Comparison of ENCODE assay signal across 1 cellular context in genomic region chr12:21501258-21502163, GRCh38.
TF ChIP-seq lines count a peak whose summit lies in the region.

Gene GOLT1B, plus strand, starts transcription at chr12:21501789. Its CDS starts 135 bp downstream, at chr12:21501924.
A gene with protein sequence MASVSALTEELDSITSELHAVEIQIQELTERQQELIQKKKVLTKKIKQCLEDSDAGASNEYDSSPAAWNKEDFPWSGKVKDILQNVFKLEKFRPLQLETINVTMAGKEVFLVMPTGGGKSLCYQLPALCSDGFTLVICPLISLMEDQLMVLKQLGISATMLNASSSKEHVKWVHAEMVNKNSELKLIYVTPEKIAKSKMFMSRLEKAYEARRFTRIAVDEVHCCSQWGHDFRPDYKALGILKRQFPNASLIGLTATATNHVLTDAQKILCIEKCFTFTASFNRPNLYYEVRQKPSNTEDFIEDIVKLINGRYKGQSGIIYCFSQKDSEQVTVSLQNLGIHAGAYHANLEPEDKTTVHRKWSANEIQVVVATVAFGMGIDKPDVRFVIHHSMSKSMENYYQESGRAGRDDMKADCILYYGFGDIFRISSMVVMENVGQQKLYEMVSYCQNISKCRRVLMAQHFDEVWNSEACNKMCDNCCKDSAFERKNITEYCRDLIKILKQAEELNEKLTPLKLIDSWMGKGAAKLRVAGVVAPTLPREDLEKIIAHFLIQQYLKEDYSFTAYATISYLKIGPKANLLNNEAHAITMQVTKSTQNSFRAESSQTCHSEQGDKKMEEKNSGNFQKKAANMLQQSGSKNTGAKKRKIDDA (minus strand): TSS chr12:21501635. CDS start chr12:21499570, 2,065 bp downstream.

TF ChIP-seq in K562, 482 proteins besides CTCF, POLR2A, EP300 and RAD21 (continued from another document and continues in another):
- TF ChIP-seq NKRF (IDR thresholded peaks at IDR 0.05; ENCODE audit: borderline replicate concordance) (peak; percentile 89), TEAD4 (IDR thresholded peaks at IDR 0.05; ENCODE audit: low read length) (no peak), TEAD4 (CRISPR knock-in tag; IDR thresholded peaks at IDR 0.05; ENCODE audit: borderline replicate concordance) (no peak), ELK3 (CRISPR knock-in tag; IDR thresholded peaks at IDR 0.05) (no peak), HIVEP1 (CRISPR knock-in tag; IDR thresholded peaks at IDR 0.05) (no peak), MAX (CRISPR knock-in tag; IDR thresholded peaks at IDR 0.05) (peak; percentile 43; the same call in 1 of the 2 replicates), NR2C2 (CRISPR knock-in tag; IDR thresholded peaks at IDR 0.05) (no peak), NR2C2 (tag; IDR thresholded peaks at IDR 0.05) (peak; percentile 86), MCM3 (IDR thresholded peaks at IDR 0.05) (no peak), ZNF347 (CRISPR knock-in tag; IDR thresholded peaks at IDR 0.05; ENCODE audit: low read depth) (no peak), CCAR2 (IDR thresholded peaks at IDR 0.05; ENCODE audit: low read depth, low read length) (no peak), ZNF740 (CRISPR knock-in tag; IDR thresholded peaks at IDR 0.05) (no peak), ZNF740 (tag; IDR thresholded peaks at IDR 0.05) (no peak), CBX1 (IDR thresholded peaks at IDR 0.05; ENCODE audit: low read depth) (no peak), TBL1XR1 (IDR thresholded peaks at IDR 0.05; ENCODE audit: low read length in 2 of 2) (no peak), TEAD1 (CRISPR knock-in tag; IDR thresholded peaks at IDR 0.05) (no peak; a peak in 1 of 4 replicates), ELF2 (CRISPR knock-in tag; IDR thresholded peaks at IDR 0.05) (peak; percentile 91), ZBTB17 (CRISPR knock-in tag; IDR thresholded peaks at IDR 0.05) (no peak), HSF4 (CRISPR knock-in tag; IDR thresholded peaks at IDR 0.05; ENCODE audit: borderline replicate concordance) (no peak), ETV6 (IDR thresholded peaks at IDR 0.05; ENCODE audit: borderline replicate concordance in 1 of 2, low read depth in 2 of 2, low read length in 1 of 2) (peak in 1 of 2 experiments; percentile 66; a peak in 1 of 4 replicates), ETV6 (CRISPR knock-in tag; IDR thresholded peaks at IDR 0.05; ENCODE audit: borderline replicate concordance) (no peak), CGGBP1 (CRISPR knock-in tag; IDR thresholded peaks at IDR 0.05) (no peak), ZNF143 (CRISPR knock-in tag; IDR thresholded peaks at IDR 0.05) (no peak), CREM (IDR thresholded peaks at IDR 0.05; ENCODE audit: low read depth) (peak; percentile 87), CTBP1 (IDR thresholded peaks at IDR 0.05; ENCODE audit: borderline replicate concordance) (peak; percentile 55; the same call in 1 of the 2 replicates), L3MBTL2 (IDR thresholded peaks at IDR 0.05) (peak; percentile 94), TCF3 (CRISPR knock-in tag; IDR thresholded peaks at IDR 0.05) (no peak), HOXB6 (CRISPR knock-in tag; IDR thresholded peaks at IDR 0.05; ENCODE audit: borderline replicate concordance) (no peak), RBM39 (optimal IDR thresholded peaks at IDR 0.05; ENCODE audit: low read depth, low read length) (no peak), HDGF (IDR thresholded peaks at IDR 0.05) (no peak), YY1 (IDR thresholded peaks at IDR 0.05; ENCODE audit: borderline replicate concordance in 1 of 3, control insufficient read depth in 1 of 3, extremely low read depth in 1 of 3, insufficient read depth in 3 of 3, insufficient read length in 1 of 3, insufficient replicate concordance in 2 of 3, low read depth in 1 of 3, low read length in 2 of 3) (peak in 2 of 3 experiments; percentile 35 to 53), ZBTB8A (IDR thresholded peaks at IDR 0.05; ENCODE audit: partially characterized antibody) (no peak), PURB (CRISPR knock-in tag; IDR thresholded peaks at IDR 0.05; ENCODE audit: low read depth) (no peak), CBX8 (IDR thresholded peaks at IDR 0.05; ENCODE audit: borderline replicate concordance, extremely low read depth, low read depth, low read length, poor library complexity, severe bottlenecking) (no peak), SAP30 (IDR thresholded peaks at IDR 0.05; ENCODE audit: borderline replicate concordance, insufficient read depth, low read depth, low read length, poor library complexity, severe bottlenecking) (peak; percentile 80)
- TF ChIP-seq, protein P1, sequence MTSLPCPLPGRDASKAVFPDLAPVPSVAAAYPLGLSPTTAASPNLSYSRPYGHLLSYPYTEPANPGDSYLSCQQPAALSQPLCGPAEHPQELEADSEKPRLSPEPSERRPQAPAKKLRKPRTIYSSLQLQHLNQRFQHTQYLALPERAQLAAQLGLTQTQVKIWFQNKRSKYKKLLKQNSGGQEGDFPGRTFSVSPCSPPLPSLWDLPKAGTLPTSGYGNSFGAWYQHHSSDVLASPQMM (CRISPR knock-in tag; IDR thresholded peaks at IDR 0.05) = no peak
- TF ChIP-seq, protein P2, sequence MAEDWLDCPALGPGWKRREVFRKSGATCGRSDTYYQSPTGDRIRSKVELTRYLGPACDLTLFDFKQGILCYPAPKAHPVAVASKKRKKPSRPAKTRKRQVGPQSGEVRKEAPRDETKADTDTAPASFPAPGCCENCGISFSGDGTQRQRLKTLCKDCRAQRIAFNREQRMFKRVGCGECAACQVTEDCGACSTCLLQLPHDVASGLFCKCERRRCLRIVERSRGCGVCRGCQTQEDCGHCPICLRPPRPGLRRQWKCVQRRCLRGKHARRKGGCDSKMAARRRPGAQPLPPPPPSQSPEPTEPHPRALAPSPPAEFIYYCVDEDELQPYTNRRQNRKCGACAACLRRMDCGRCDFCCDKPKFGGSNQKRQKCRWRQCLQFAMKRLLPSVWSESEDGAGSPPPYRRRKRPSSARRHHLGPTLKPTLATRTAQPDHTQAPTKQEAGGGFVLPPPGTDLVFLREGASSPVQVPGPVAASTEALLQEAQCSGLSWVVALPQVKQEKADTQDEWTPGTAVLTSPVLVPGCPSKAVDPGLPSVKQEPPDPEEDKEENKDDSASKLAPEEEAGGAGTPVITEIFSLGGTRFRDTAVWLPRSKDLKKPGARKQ (CRISPR knock-in tag; IDR thresholded peaks at IDR 0.05) = no peak
- TF ChIP-seq, protein P3, sequence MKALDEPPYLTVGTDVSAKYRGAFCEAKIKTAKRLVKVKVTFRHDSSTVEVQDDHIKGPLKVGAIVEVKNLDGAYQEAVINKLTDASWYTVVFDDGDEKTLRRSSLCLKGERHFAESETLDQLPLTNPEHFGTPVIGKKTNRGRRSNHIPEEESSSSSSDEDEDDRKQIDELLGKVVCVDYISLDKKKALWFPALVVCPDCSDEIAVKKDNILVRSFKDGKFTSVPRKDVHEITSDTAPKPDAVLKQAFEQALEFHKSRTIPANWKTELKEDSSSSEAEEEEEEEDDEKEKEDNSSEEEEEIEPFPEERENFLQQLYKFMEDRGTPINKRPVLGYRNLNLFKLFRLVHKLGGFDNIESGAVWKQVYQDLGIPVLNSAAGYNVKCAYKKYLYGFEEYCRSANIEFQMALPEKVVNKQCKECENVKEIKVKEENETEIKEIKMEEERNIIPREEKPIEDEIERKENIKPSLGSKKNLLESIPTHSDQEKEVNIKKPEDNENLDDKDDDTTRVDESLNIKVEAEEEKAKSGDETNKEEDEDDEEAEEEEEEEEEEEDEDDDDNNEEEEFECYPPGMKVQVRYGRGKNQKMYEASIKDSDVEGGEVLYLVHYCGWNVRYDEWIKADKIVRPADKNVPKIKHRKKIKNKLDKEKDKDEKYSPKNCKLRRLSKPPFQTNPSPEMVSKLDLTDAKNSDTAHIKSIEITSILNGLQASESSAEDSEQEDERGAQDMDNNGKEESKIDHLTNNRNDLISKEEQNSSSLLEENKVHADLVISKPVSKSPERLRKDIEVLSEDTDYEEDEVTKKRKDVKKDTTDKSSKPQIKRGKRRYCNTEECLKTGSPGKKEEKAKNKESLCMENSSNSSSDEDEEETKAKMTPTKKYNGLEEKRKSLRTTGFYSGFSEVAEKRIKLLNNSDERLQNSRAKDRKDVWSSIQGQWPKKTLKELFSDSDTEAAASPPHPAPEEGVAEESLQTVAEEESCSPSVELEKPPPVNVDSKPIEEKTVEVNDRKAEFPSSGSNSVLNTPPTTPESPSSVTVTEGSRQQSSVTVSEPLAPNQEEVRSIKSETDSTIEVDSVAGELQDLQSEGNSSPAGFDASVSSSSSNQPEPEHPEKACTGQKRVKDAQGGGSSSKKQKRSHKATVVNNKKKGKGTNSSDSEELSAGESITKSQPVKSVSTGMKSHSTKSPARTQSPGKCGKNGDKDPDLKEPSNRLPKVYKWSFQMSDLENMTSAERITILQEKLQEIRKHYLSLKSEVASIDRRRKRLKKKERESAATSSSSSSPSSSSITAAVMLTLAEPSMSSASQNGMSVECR (CRISPR knock-in tag; IDR thresholded peaks at IDR 0.05) = peak; percentile 90
